10 cellular contexts compared by ENCODE assay signal in the genomic region with DNA sequence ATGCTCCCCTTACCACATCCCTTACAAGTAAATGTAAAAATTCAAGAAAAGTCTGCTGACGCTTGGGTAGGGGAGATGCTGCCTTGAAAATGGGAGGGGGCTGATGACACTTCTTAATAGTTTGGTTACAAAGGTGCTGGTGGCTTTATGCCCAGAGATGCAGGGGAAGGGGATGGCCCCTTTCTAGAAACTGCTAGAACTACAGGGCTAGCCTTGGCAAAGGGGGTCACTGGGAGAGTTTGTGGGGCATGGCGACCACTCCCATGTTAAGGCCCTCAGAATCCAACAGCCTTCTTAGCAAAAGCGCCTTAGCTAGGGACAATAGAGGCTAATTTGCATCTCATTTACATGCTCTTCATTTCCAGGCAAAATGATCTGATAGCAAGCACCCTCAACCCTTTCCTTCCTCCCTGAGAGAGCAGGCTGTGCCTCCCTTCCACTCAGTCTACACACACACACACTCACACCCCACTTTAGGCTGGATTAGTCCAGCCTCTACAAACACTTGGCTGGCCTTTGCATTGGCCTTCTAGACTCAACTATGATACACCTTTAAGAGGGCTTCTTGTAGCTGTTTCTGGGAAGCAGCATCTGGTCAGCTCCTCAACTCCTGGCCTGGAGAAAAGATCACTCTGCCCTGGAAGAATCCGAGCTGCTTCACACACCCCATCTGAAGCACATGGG. TPM values are rescaled to one million over a fixed set of nuclear protein-coding genes. Genes with fewer than 3 reads are reported as not detected.
A peak's percentile ranks its signal among the peaks of the same experiment; 100 is the strongest.
DNase-seq lines count a peak whose midpoint lies in the region; ATAC-seq and TF ChIP-seq lines count a peak whose summit lies in the region.
"Had no signal": no experiment of that assay in that cellular context is flagged by ENCODE, and none has a peak within 500 bp of the region (broad histone marks: within the 10 kb centered on the region; RNA-seq: fewer than 3 reads in every experiment).

No MANE protein-coding gene starts in this region.

- no peak overlapping the region for H2AFZ ChIP-seq in mammary epithelial cell (ENCODE audit: low read depth, low read length)

- H3K36me3 Mint-ChIP-seq in endothelial cell (ENCODE audit: low read depth, unreplicated experiment): peaks cover 27% of the 10 kb centered on the region
- H3K36me3 Mint-ChIP-seq in natural killer cell: no peaks in the 10 kb centered on the region

- H3K36me3 ChIP-seq in breast epithelium (no peaks in the 10 kb centered on the region), mammary epithelial cell (ENCODE audit: insufficient read depth, low read length) (no peaks in the 10 kb centered on the region), uterus (no peaks in the 10 kb centered on the region)

- H3K27ac Mint-ChIP-seq in endothelial cell (ENCODE audit: unreplicated experiment) (peak overlapping the region; percentile 95), natural killer cell (no peak overlapping the region)

- no peak overlapping the region for H3K4me2 ChIP-seq in mammary epithelial cell (ENCODE audit: insufficient read depth, low read depth, low read length)

- H3K4me1 ChIP-seq in breast epithelium: peaks cover 0 to 5% of the 10 kb centered on the region in 2 donors
- H3K4me1 ChIP-seq in mammary epithelial cell (ENCODE audit: insufficient read depth, low read length): peaks cover 15% of the 10 kb centered on the region
- H3K4me1 ChIP-seq in uterus: peaks cover 5 to 12% of the 10 kb centered on the region in 2 donors

- TF ChIP-seq POLR2A in breast epithelium (IDR thresholded peaks at IDR 0.05) (no peak), uterus (IDR thresholded peaks at IDR 0.05) (no peak)

- no TSS peak for BruUV-seq in mammary epithelial cell (replicated peaks; lab: Mats Ljungman, UMichigan)

- peak overlapping the region; percentile 12 to 81 for H3K27ac ChIP-seq in breast epithelium
- H3K27ac ChIP-seq in mammary epithelial cell (ENCODE audit: insufficient read depth, low read depth, low read length): no peak overlapping the region
- peak overlapping the region; percentile 89 for H3K27ac ChIP-seq in uterus

- DNase-seq in breast epithelium (ENCODE audit: low spot score in 2 of 2): peak in 1 of 2 donors; percentile 9
- no peak for DNase-seq in mammary epithelial cell
- no peak for DNase-seq in endothelial cell (ENCODE audit: low spot score)
- no peak for DNase-seq in natural killer cell
- DNase-seq in uterus: no peak
- DNase-seq: NCI-H1105 treated with DMSO at 0.1 percent for 48 hours had no signal

- H3K4me3 ChIP-seq in breast epithelium (peak overlapping the region; percentile 77 to 91 (median 83)), mammary epithelial cell (replicated peaks in 1 of 3; ENCODE audit: insufficient read depth in 1 of 3, low read depth in 2 of 3, low read length in 3 of 3) (no peak overlapping the region), uterus (peak overlapping the region; percentile 93 to 98)

- intact Hi-C loops in breast epithelium (cut with DNase I; ENCODE audit: low total_unique reads): no loop called here
- intact Hi-C loops in mammary epithelial cell (cut with micrococcal nuclease): loop anchor here (5.0 kb wide), 1 partner anchor 167 kb away; no protein-coding TSS in a partner anchor
- intact Hi-C loops in natural killer cell (cut with micrococcal nuclease): no loop called here
- intact Hi-C loops in uterus (cut with DNase I; ENCODE audit: low total_unique reads): no loop called here

- no peaks in the 10 kb centered on the region for H3K79me2 ChIP-seq in mammary epithelial cell (ENCODE audit: insufficient read depth, low read length)

- 79% methylated on average over 4 of the region's 4 CpGs for WGBS in mammary epithelial cell (ENCODE audit: low coverage, missing lambda C conversion rate)

- ATAC-seq in natural killer cell (no peak), HG03175 (IDR thresholded peaks at IDR 0.05; ENCODE audit: unreplicated experiment) (no peak), GM18870 (IDR thresholded peaks at IDR 0.05; ENCODE audit: unreplicated experiment) (no peak), HG02571 (IDR thresholded peaks at IDR 0.05; ENCODE audit: unreplicated experiment) (no peak)

- no peaks in the 10 kb centered on the region for H3K27me3 ChIP-seq in breast epithelium
- no peaks in the 10 kb centered on the region for H3K27me3 ChIP-seq in mammary epithelial cell (ENCODE audit: insufficient read depth, low read length)
- no peaks in the 10 kb centered on the region for H3K27me3 ChIP-seq in uterus

- H3K27me3 Mint-ChIP-seq in endothelial cell (ENCODE audit: unreplicated experiment) (peaks cover 12% of the 10 kb centered on the region), natural killer cell (ENCODE audit: low read depth in 2 of 2) (peaks cover 0 to 8% of the 10 kb centered on the region in 2 donors)

- in situ Hi-C loops in mammary epithelial cell (cut with MboI; ENCODE audit: low sequenced_read_pairs in 2 of 2): no loop called here

- CTCF ChIA-PET in mammary epithelial cell (lab: Charles Lee; ENCODE audit: low non-redundant PET): no interaction called here

- H3K4me3 Mint-ChIP-seq in endothelial cell (ENCODE audit: unreplicated experiment) (peak overlapping the region; percentile 97), natural killer cell (peak overlapping the region; percentile 35)

- no peaks in the 10 kb centered on the region for H3K9me3 Mint-ChIP-seq in endothelial cell (ENCODE audit: unreplicated experiment)
- H3K9me3 Mint-ChIP-seq in natural killer cell: no peaks in the 10 kb centered on the region

- no peaks in the 10 kb centered on the region for H4K20me1 ChIP-seq in mammary epithelial cell (ENCODE audit: insufficient read depth, low read length)

- H3K9ac ChIP-seq in mammary epithelial cell (ENCODE audit: insufficient read depth, low read length): no peak overlapping the region

- TF ChIP-seq CTCF in breast epithelium (IDR thresholded peaks at IDR 0.05) (no peak), mammary epithelial cell (conservative IDR thresholded peaks at IDR 0.05 in 1 of 2, IDR thresholded peaks at IDR 0.05 in 1 of 2; ENCODE audit: extremely low read depth in 1 of 2, insufficient read depth in 1 of 2, low read depth in 1 of 2, low read length in 2 of 2) (no peak), endothelial cell (IDR thresholded peaks at IDR 0.05; ENCODE audit: unreplicated experiment) (no peak), natural killer cell (IDR thresholded peaks at IDR 0.05) (no peak), uterus (IDR thresholded peaks at IDR 0.05) (no peak)

- peaks cover 48% of the 10 kb centered on the region for H3K4me1 Mint-ChIP-seq in endothelial cell (ENCODE audit: unreplicated experiment)
- H3K4me1 Mint-ChIP-seq in natural killer cell: peaks cover 9 to 27% of the 10 kb centered on the region in 2 donors

- H3K9me3 ChIP-seq in breast epithelium (no peaks in the 10 kb centered on the region), mammary epithelial cell (replicated peaks; ENCODE audit: insufficient read depth, low read length) (no peaks in the 10 kb centered on the region), uterus (no peaks in the 10 kb centered on the region)

- dilution Hi-C loops in mammary epithelial cell (cut with HindIII; ENCODE audit: low sequenced_read_pairs): no loop called here

RNA-seq across cellular contexts. Expression of a gene that starts 1.8 kb away (rescaled TPM):
- total RNA-seq in breast epithelium: 1 to 10 TPM; 2.9 to 6.4 (median 5.2) TPM
- total RNA-seq in mammary epithelial cell: 1 to 10 TPM in 1 of 2 donors, under 1 TPM in 1; 0.50 to 1.6 TPM
- polyA plus RNA-seq in mammary epithelial cell: 0.44 TPM
- polyA minus RNA-seq in mammary epithelial cell: 0.10 TPM
- total RNA-seq in endothelial cell (ENCODE audit: unreplicated experiment): 214 TPM
- 1 to 10 TPM; 2.5 to 5.8 (median 3.0) TPM for total RNA-seq in natural killer cell
- 10 to 100 TPM in 2 of 4 donors, 1 to 10 TPM in 1, under 1 TPM in 1; 0.88 to 31.3 (median 10.4) TPM for total RNA-seq in uterus

RNA-seq across cellular contexts. Expression of a gene that starts 11.8 kb away (rescaled TPM):
- total RNA-seq in breast epithelium: 1 to 10 TPM; 5.6 to 6.9 (median 5.7) TPM
- total RNA-seq in mammary epithelial cell: not detected
- not detected for polyA plus RNA-seq in mammary epithelial cell
- not detected for polyA minus RNA-seq in mammary epithelial cell
- 1.6 TPM for total RNA-seq in endothelial cell (ENCODE audit: unreplicated experiment)
- 10 to 100 TPM in 1 of 3 donors, 1 to 10 TPM in 2; 4.8 to 14.5 (median 5.7) TPM for total RNA-seq in natural killer cell
- 10 to 100 TPM in 1 of 4 donors, 1 to 10 TPM in 3; 1.0 to 27.1 (median 3.1) TPM for total RNA-seq in uterus
- total RNA-seq: SK-MEL-5 had no signal

RNA-seq across cellular contexts. Expression of a gene that starts 21.1 kb away (rescaled TPM):
- 10 to 100 TPM; 11.7 to 17.0 (median 14.8) TPM for total RNA-seq in breast epithelium
- total RNA-seq in mammary epithelial cell: 1 to 10 TPM; 7.3 to 9.7 TPM
- 3.8 TPM for polyA plus RNA-seq in mammary epithelial cell
- polyA minus RNA-seq in mammary epithelial cell: 21.4 TPM
- total RNA-seq in endothelial cell (ENCODE audit: unreplicated experiment): 7.5 TPM
- total RNA-seq in natural killer cell: 1 to 10 TPM; 1.0 to 1.7 (median 1.2) TPM
- total RNA-seq in uterus: 10 to 100 TPM in 2 of 4 donors, 1 to 10 TPM in 2; 6.4 to 32.9 (median 11.1) TPM

RNA-seq across cellular contexts. Expression of a gene that starts 21.3 kb away (rescaled TPM):
- total RNA-seq in breast epithelium (10 to 100 TPM; 14.9 to 23.8 (median 23.6) TPM), mammary epithelial cell (10 to 100 TPM; 24.8 to 47.6 TPM), endothelial cell (ENCODE audit: unreplicated experiment) (48.3 TPM), natural killer cell (10 to 100 TPM; 52.3 to 54.2 (median 52.9) TPM), uterus (100 to 1,000 TPM in 1 of 4 donors, 10 to 100 TPM in 2, 1 to 10 TPM in 1; 3.2 to 186 (median 21.3) TPM)
- polyA plus RNA-seq in mammary epithelial cell: 30.1 TPM
- polyA minus RNA-seq in mammary epithelial cell: 20.5 TPM

RNA-seq across cellular contexts. Expression of a gene that starts 31.2 kb away (rescaled TPM):
- total RNA-seq in breast epithelium (under 1 TPM in 1 of 3 donors, not detected in 2; 0.73 TPM), mammary epithelial cell (not detected), endothelial cell (ENCODE audit: unreplicated experiment) (1.1 TPM), natural killer cell (1 to 10 TPM in 2 of 3 donors, not detected in 1; 2.6 to 3.8 TPM), uterus (under 1 TPM in 1 of 4 donors, not detected in 3; 0.26 TPM)
- 0.23 TPM for polyA plus RNA-seq in mammary epithelial cell
- polyA minus RNA-seq in mammary epithelial cell: not detected

Comparison
In these comparisons a context has a peak if more than half of its experiments do, and no peak if none do; other contexts are left out.
1. H3K4me3 ChIP-seq: peak in breast epithelium (3 of 3) and uterus (2 of 2); none in mammary epithelial cell (0 of 3).